In the genomic region with DNA sequence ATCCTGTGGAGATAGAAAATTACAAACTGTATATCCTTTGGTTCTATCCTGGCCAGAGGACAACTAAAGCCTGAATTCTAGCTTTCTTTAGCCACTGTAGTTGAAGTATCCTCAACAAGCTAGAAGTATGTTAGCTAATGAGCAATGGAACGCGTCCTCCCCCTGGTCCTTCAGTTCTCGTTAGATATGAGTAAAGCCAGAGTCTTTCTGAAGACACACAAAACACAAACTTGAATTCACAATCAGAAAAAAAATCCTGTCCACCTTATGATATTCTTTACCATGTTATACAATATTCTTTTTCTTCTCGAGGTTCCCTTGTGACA, we compare ENCODE assay signal across 29 cellular contexts.
"Had no signal": no experiment of that assay in that cellular context is flagged by ENCODE, and none has a peak within 500 bp of the region (broad histone marks: within the 10 kb centered on the region; RNA-seq: fewer than 3 reads in every experiment).

No MANE protein-coding gene starts in this region.

- H3K9me3 ChIP-seq: ascending aorta, body of pancreas, breast epithelium, Peyer's patch, SJSA1 had no signal

- H3K36me3 ChIP-seq: ascending aorta, breast epithelium, Peyer's patch, SJSA1 had no signal

- DNase-seq: activated CD4-positive, alpha-beta T cell treated with anti-CD3 and anti-CD28 coated beads, Interleukin-2, amount 10 ng/mL, durations not matched to agents 24 days and 14 days; activated CD4-positive, alpha-beta T cell treated with anti-CD3 and anti-CD28 coated beads, Interleukin-2, amount 50 U/mL, for 4 hours; activated CD8-positive, alpha-beta T cell treated with anti-CD3 and anti-CD28 coated beads for 36 hours; activated effector memory CD4-positive, alpha-beta T cell treated with anti-CD3 and anti-CD28 coated beads, Interleukin-2, amount 50 U/mL, for 16 hours; activated naive CD4-positive, alpha-beta T cell; activated naive CD4-positive, alpha-beta T cell treated with anti-CD3 and anti-CD28 coated beads, Interleukin-2, amount 50 U/mL, for 16 hours; activated naive CD8-positive, alpha-beta T cell treated with anti-CD3 and anti-CD28 coated beads for 36 hours; activated T-cell treated with anti-CD3 and anti-CD28 coated beads, Interleukin-2, amount 50 U/mL, for 1 hour; activated T-cell treated with anti-CD3 and anti-CD28 coated beads, Interleukin-2, amount 50 U/mL, for 72 hours; amygdala; body of pancreas; Karpas-422; NCI-H1105; NCI-H1436; NCI-H1694 treated with DMSO at 0.1 percent for 48 hours; NCI-H2029; NCI-H345; NCI-H510A; NCI-H526; NCI-H748 treated with DMSO at 0.1 percent for 48 hours; NK-92 treated with Interleukin-12 subunit alpha and Interleukin-12 subunit beta, amount 100 ng/mL, for 24 hours; Peyer's patch; RPMI8226; SHP77 treated with DMSO at 0.1 percent for 48 hours; T1000 had no signal

- H3K27ac ChIP-seq: ascending aorta, body of pancreas, breast epithelium, Peyer's patch had no signal

- H3K4me1 ChIP-seq: ascending aorta, body of pancreas, breast epithelium, Peyer's patch had no signal

- H3K27me3 ChIP-seq: ascending aorta, body of pancreas, breast epithelium, Peyer's patch, SJSA1 had no signal

- H3K4me3 ChIP-seq: ascending aorta, body of pancreas, breast epithelium, K562, Peyer's patch, SJSA1 had no signal
